In the genomic region with DNA sequence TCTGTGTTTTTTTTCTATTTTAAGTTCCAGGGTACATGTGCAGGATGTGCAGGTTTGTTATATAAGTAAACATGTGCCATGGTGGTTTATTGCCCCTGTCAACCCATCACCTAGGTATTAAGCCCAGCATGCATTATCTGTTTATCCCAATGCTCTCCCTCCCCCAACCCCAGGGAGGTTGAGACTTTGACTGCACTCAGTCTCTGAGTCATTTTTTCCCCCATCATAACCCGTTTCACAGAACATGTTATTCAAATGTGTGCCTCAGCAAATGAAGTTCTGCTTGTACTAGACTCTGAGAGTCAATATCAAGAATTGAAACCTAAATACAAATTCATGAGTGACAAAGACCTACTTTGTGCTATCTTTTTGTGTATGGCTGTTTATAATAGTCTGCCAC, we compare ENCODE assay signal across 11 cellular contexts.
DNase-seq lines count a peak whose midpoint lies in the region; ATAC-seq and TF ChIP-seq lines count a peak whose summit lies in the region.
"Had no signal": no experiment of that assay in that cellular context is flagged by ENCODE, and none has a peak within 500 bp of the region (broad histone marks: within the 10 kb centered on the region; RNA-seq: fewer than 3 reads in every experiment).

No MANE protein-coding gene starts in this region.

- CTCF ChIA-PET in CD8-positive, alpha-beta T cell (lab: Charles Lee): no interaction called here

- H3K36me3 ChIP-seq in OCI-LY3 (replicated peaks; ENCODE audit: low read depth, low read length): no peaks in the 10 kb centered on the region
- no peaks in the 10 kb centered on the region for H3K36me3 ChIP-seq in CD8-positive, alpha-beta T cell (ENCODE audit: insufficient read depth, low read length)
- H3K36me3 ChIP-seq: colonic mucosa had no signal

- no peak overlapping the region for H3K9ac ChIP-seq in OCI-LY3 (ENCODE audit: low read length)

- no peaks in the 10 kb centered on the region for H4K20me1 ChIP-seq in OCI-LY3 (ENCODE audit: insufficient read depth, low read length)

- peak overlapping the region; percentile 12 for H3K4me3 ChIP-seq in OCI-LY3 (ENCODE audit: low read length)
- H3K4me3 ChIP-seq in CD8-positive, alpha-beta T cell (ENCODE audit: low read depth, low read length): no peak overlapping the region
- H3K4me3 ChIP-seq: colonic mucosa had no signal

- peaks cover 4% of the 10 kb centered on the region for H3K4me1 Mint-ChIP-seq in osteocyte (ENCODE audit: unreplicated experiment)
- H3K4me1 Mint-ChIP-seq in CD8-positive, alpha-beta T cell (ENCODE audit: low read depth): peaks cover 8% of the 10 kb centered on the region

- H2AFZ ChIP-seq in OCI-LY3 (ENCODE audit: low read depth, low read length): no peak overlapping the region

- POLR2A ChIA-PET in CD8-positive, alpha-beta T cell (lab: Charles Lee): no interaction called here

- H3K4me3 Mint-ChIP-seq in osteocyte (ENCODE audit: unreplicated experiment): no peak overlapping the region
- no peak overlapping the region for H3K4me3 Mint-ChIP-seq in CD8-positive, alpha-beta T cell

- DNase-seq in EL (peak; percentile 5), erythroblast (lab: John Stamatoyannopoulos, UW) (peak; percentile 16 to 40), RPMI8226 (no peak), NCI-H1694 treated with DMSO at 0.1 percent for 48 hours (lab: John Stamatoyannopoulos, UW) (no peak), osteocyte (ENCODE audit: extremely low spot score, unreplicated experiment) (no peak)
- no peak for DNase-seq in CD8-positive, alpha-beta T cell
- DNase-seq: colonic mucosa, COR-L47, NCI-H1105 had no signal

- H3K4me2 ChIP-seq in OCI-LY3 (ENCODE audit: low read length): peak overlapping the region; percentile 62

- peak; percentile 60 for ATAC-seq in GM19351 (IDR thresholded peaks at IDR 0.05; ENCODE audit: unreplicated experiment)
- ATAC-seq in CD8-positive, alpha-beta T cell: no peak

- no peaks in the 10 kb centered on the region for H3K79me2 ChIP-seq in OCI-LY3 (ENCODE audit: low read length)

- TF ChIP-seq CTCF in OCI-LY3 (IDR thresholded peaks at IDR 0.05; ENCODE audit: low read depth, low read length) (no peak), osteocyte (IDR thresholded peaks at IDR 0.05) (no peak)
- TF ChIP-seq CTCF in CD8-positive, alpha-beta T cell (IDR thresholded peaks at IDR 0.05): no peak

- TF ChIP-seq POLR2A in erythroblast (IDR thresholded peaks at IDR 0.05; ENCODE audit: low read length): no peak

- H3K9me3 ChIP-seq in OCI-LY3 (ENCODE audit: insufficient read depth, low read length): no peaks in the 10 kb centered on the region
- H3K9me3 ChIP-seq in CD8-positive, alpha-beta T cell (ENCODE audit: low read length): no peaks in the 10 kb centered on the region
- H3K9me3 ChIP-seq: colonic mucosa had no signal

- intact Hi-C loops in CD8-positive, alpha-beta T cell (cut with DNase I, micrococcal nuclease): no loop called here

- no peaks in the 10 kb centered on the region for H3K27me3 Mint-ChIP-seq in osteocyte (ENCODE audit: unreplicated experiment)
- no peaks in the 10 kb centered on the region for H3K27me3 Mint-ChIP-seq in CD8-positive, alpha-beta T cell (ENCODE audit: low read depth)

- H3K27ac Mint-ChIP-seq in osteocyte (ENCODE audit: unreplicated experiment): no peak overlapping the region
- H3K27ac Mint-ChIP-seq in CD8-positive, alpha-beta T cell: no peak overlapping the region

- H3K27me3 ChIP-seq in OCI-LY3 (ENCODE audit: low read depth, low read length): no peaks in the 10 kb centered on the region
- no peaks in the 10 kb centered on the region for H3K27me3 ChIP-seq in CD8-positive, alpha-beta T cell (ENCODE audit: insufficient read depth, low read length)
- H3K27me3 ChIP-seq: colonic mucosa had no signal

- H3K36me3 Mint-ChIP-seq in osteocyte (ENCODE audit: unreplicated experiment): peaks cover 2% of the 10 kb centered on the region
- H3K36me3 Mint-ChIP-seq in CD8-positive, alpha-beta T cell: no peaks in the 10 kb centered on the region

- no peaks in the 10 kb centered on the region for H3K9me3 Mint-ChIP-seq in osteocyte (ENCODE audit: unreplicated experiment)
- no peaks in the 10 kb centered on the region for H3K9me3 Mint-ChIP-seq in CD8-positive, alpha-beta T cell

- H3K4me1 ChIP-seq in OCI-LY3 (ENCODE audit: low read length): peaks cover 31% of the 10 kb centered on the region
- no peaks in the 10 kb centered on the region for H3K4me1 ChIP-seq in CD8-positive, alpha-beta T cell (ENCODE audit: insufficient read depth, low read length)
- H3K4me1 ChIP-seq: colonic mucosa had no signal

- peak overlapping the region; percentile 59 for H3K27ac ChIP-seq in OCI-LY3 (ENCODE audit: low read length)
- H3K27ac ChIP-seq in CD8-positive, alpha-beta T cell (ENCODE audit: low read depth, low read length): no peak overlapping the region
- H3K27ac ChIP-seq: colonic mucosa had no signal

Comparison
In these comparisons a context has a peak if more than half of its experiments do, and no peak if none do; other contexts are left out.
1. DNase-seq: peak in EL (single experiment) and erythroblast (2 of 2); none in RPMI8226 (single experiment), NCI-H1694 treated with DMSO at 0.1 percent for 48 hours (single experiment), osteocyte (single experiment) and CD8-positive, alpha-beta T cell (0 of 7).